In the genomic region with DNA sequence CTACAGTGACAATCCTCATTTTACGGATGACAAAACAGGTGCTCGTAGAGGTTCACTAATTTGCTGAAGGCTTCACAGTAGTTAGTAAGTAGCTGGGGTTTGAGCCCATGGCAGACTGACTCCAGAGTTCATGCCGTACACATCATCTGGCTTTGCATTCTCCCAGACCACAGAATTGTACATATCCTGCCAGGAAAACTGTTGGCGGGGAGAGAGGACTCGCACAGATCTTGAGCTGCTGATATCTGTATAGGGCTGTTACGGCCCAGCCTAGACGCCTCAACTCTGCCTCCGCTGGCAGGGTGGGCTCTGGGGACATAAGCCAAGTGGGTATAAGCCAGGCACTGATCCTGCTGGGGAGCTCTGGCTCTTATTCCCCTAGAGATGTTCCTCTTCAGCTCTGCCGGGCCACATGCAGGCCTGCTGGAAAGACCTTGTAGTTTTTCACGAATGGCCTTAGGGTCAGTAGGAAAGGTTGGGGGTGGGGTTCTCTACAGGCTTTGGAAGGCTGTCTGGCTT, we compare ENCODE assay signal across 9 cellular contexts. TPM values are rescaled to one million over a fixed set of nuclear protein-coding genes. Genes with fewer than 3 reads are reported as not detected.
DNase-seq lines count a peak whose midpoint lies in the region; ATAC-seq and TF ChIP-seq lines count a peak whose summit lies in the region.
"Had no signal": no experiment of that assay in that cellular context is flagged by ENCODE, and none has a peak within 500 bp of the region (broad histone marks: within the 10 kb centered on the region; RNA-seq: fewer than 3 reads in every experiment).

No MANE protein-coding gene starts in this region.

- H3K27ac ChIP-seq in rectal smooth muscle tissue (ENCODE audit: low read depth, low read length): peak overlapping the region; percentile 57

- H3K27me3 ChIP-seq in rectal smooth muscle tissue (ENCODE audit: control insufficient read depth, insufficient read depth, low read length): no peaks in the 10 kb centered on the region

- no peak overlapping the region for H3K9ac ChIP-seq in rectal smooth muscle tissue (ENCODE audit: low read length)

- H3K4me3 ChIP-seq in rectal smooth muscle tissue (ENCODE audit: low read length): no peak overlapping the region

- intact Hi-C loops in Right ventricle myocardium superior (cut with DNase I): no loop called here

- no peaks in the 10 kb centered on the region for H3K9me3 Mint-ChIP-seq in WTC11
- H3K9me3 Mint-ChIP-seq: activated naive CD8-positive, alpha-beta T cell treated with anti-CD3 and anti-CD28 coated beads, Interleukin-2, amount 10 ng/mL, durations not matched to agents 7 days and 5 days had no signal

- H3K27ac Mint-ChIP-seq in WTC11: peak overlapping the region; percentile 94
- H3K27ac Mint-ChIP-seq: activated naive CD8-positive, alpha-beta T cell treated with anti-CD3 and anti-CD28 coated beads, Interleukin-2, amount 10 ng/mL, durations not matched to agents 7 days and 5 days had no signal

- POLR2A ChIA-PET in WTC11 (lab: Charles Lee): interaction anchor here (0.5 to 1.4 kb wide), 5 partner anchors 8 to 29 kb away, joined by 3 to 5 read pairs (median 3); no protein-coding TSS in a partner anchor

- DNase-seq in DMS 273 (lab: John Stamatoyannopoulos, UW; ENCODE audit: unreplicated experiment) (peak; percentile 69), WTC11 (ENCODE audit: low spot score) (peak; percentile 36), Right ventricle myocardium superior (no peak)
- DNase-seq in activated CD4-positive, alpha-beta T cell treated with anti-CD3 and anti-CD28 coated beads, Interleukin-2, amount 50 U/mL, for 48 hours: no peak
- DNase-seq: activated naive CD8-positive, alpha-beta T cell treated with anti-CD3 and anti-CD28 coated beads, Interleukin-2, amount 10 ng/mL, durations not matched to agents 7 days and 5 days had no signal

- no peaks in the 10 kb centered on the region for H3K27me3 Mint-ChIP-seq in WTC11 (ENCODE audit: low read depth)
- H3K27me3 Mint-ChIP-seq: activated naive CD8-positive, alpha-beta T cell treated with anti-CD3 and anti-CD28 coated beads, Interleukin-2, amount 10 ng/mL, durations not matched to agents 7 days and 5 days had no signal

- peaks cover 7% of the 10 kb centered on the region for H3K4me1 ChIP-seq in rectal smooth muscle tissue (ENCODE audit: control insufficient read depth, insufficient read depth, low read length)

- H3K36me3 Mint-ChIP-seq in WTC11: peaks cover 2% of the 10 kb centered on the region; the same call in 1 of the 2 replicates

- CTCF ChIA-PET in WTC11 (lab: Charles Lee): interaction anchor here (0.7 to 1.7 kb wide), 7 partner anchors 10 to 121 kb away, joined by 3 to 10 read pairs (median 5); no protein-coding TSS in a partner anchor

- H3K4me3 Mint-ChIP-seq in WTC11: peak overlapping the region; percentile 39
- H3K4me3 Mint-ChIP-seq: activated naive CD8-positive, alpha-beta T cell treated with anti-CD3 and anti-CD28 coated beads, Interleukin-2, amount 10 ng/mL, durations not matched to agents 7 days and 5 days had no signal

- no peak for TF ChIP-seq CTCF in WTC11 (IDR thresholded peaks at IDR 0.05)

- H3K36me3 ChIP-seq in rectal smooth muscle tissue (ENCODE audit: control insufficient read depth, insufficient read depth, low read length): no peaks in the 10 kb centered on the region

- ATAC-seq in WTC11 (peak; percentile 67), Right ventricle myocardium superior (ENCODE audit: poor library complexity) (peak; percentile 58), GM18907 (IDR thresholded peaks at IDR 0.05; ENCODE audit: unreplicated experiment) (no peak), HG03025 (IDR thresholded peaks at IDR 0.05; ENCODE audit: low FRiP score, unreplicated experiment) (no peak), GM21528 (IDR thresholded peaks at IDR 0.05; ENCODE audit: low FRiP score, unreplicated experiment) (no peak)

- H3K4me1 Mint-ChIP-seq in WTC11: peaks cover 90% of the 10 kb centered on the region

TF ChIP-seq in WTC11, 78 proteins besides CTCF, POLR2A, EP300 and RAD21 (continues in another document):
- TF ChIP-seq SOX15 (CRISPR knock-in tag; IDR thresholded peaks at IDR 0.05) (no peak), ZNF232 (CRISPR knock-in tag; IDR thresholded peaks at IDR 0.05) (no peak), FOXJ3 (CRISPR knock-in tag; IDR thresholded peaks at IDR 0.05; ENCODE audit: borderline replicate concordance) (no peak), SMAD4 (CRISPR knock-in tag; IDR thresholded peaks at IDR 0.05) (no peak), ESRRA (CRISPR knock-in tag; IDR thresholded peaks at IDR 0.05; ENCODE audit: borderline replicate concordance) (no peak), FOXP1 (CRISPR knock-in tag; IDR thresholded peaks at IDR 0.05; ENCODE audit: borderline replicate concordance) (no peak), NFATC4 (CRISPR knock-in tag; IDR thresholded peaks at IDR 0.05) (no peak), EMX1 (CRISPR knock-in tag; IDR thresholded peaks at IDR 0.05) (no peak), PRRX2 (CRISPR knock-in tag; IDR thresholded peaks at IDR 0.05) (no peak), ZNF219 (CRISPR knock-in tag; IDR thresholded peaks at IDR 0.05; ENCODE audit: borderline replicate concordance) (no peak), FOXK1 (CRISPR knock-in tag; IDR thresholded peaks at IDR 0.05) (no peak)
- TF ChIP-seq, protein P1, sequence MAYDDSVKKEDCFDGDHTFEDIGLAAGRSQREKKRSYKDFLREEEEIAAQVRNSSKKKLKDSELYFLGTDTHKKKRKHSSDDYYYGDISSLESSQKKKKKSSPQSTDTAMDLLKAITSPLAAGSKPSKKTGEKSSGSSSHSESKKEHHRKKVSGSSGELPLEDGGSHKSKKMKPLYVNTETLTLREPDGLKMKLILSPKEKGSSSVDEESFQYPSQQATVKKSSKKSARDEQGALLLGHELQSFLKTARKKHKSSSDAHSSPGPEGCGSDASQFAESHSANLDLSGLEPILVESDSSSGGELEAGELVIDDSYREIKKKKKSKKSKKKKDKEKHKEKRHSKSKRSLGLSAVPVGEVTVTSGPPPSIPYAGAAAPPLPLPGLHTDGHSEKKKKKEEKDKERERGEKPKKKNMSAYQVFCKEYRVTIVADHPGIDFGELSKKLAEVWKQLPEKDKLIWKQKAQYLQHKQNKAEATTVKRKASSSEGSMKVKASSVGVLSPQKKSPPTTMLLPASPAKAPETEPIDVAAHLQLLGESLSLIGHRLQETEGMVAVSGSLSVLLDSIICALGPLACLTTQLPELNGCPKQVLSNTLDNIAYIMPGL (CRISPR knock-in tag; IDR thresholded peaks at IDR 0.05): no peak
- TF ChIP-seq, protein P2, sequence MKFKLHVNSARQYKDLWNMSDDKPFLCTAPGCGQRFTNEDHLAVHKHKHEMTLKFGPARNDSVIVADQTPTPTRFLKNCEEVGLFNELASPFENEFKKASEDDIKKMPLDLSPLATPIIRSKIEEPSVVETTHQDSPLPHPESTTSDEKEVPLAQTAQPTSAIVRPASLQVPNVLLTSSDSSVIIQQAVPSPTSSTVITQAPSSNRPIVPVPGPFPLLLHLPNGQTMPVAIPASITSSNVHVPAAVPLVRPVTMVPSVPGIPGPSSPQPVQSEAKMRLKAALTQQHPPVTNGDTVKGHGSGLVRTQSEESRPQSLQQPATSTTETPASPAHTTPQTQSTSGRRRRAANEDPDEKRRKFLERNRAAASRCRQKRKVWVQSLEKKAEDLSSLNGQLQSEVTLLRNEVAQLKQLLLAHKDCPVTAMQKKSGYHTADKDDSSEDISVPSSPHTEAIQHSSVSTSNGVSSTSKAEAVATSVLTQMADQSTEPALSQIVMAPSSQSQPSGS (CRISPR knock-in tag; IDR thresholded peaks at IDR 0.05; ENCODE audit: borderline replicate concordance, low read depth): no peak
- TF ChIP-seq, protein P3, sequence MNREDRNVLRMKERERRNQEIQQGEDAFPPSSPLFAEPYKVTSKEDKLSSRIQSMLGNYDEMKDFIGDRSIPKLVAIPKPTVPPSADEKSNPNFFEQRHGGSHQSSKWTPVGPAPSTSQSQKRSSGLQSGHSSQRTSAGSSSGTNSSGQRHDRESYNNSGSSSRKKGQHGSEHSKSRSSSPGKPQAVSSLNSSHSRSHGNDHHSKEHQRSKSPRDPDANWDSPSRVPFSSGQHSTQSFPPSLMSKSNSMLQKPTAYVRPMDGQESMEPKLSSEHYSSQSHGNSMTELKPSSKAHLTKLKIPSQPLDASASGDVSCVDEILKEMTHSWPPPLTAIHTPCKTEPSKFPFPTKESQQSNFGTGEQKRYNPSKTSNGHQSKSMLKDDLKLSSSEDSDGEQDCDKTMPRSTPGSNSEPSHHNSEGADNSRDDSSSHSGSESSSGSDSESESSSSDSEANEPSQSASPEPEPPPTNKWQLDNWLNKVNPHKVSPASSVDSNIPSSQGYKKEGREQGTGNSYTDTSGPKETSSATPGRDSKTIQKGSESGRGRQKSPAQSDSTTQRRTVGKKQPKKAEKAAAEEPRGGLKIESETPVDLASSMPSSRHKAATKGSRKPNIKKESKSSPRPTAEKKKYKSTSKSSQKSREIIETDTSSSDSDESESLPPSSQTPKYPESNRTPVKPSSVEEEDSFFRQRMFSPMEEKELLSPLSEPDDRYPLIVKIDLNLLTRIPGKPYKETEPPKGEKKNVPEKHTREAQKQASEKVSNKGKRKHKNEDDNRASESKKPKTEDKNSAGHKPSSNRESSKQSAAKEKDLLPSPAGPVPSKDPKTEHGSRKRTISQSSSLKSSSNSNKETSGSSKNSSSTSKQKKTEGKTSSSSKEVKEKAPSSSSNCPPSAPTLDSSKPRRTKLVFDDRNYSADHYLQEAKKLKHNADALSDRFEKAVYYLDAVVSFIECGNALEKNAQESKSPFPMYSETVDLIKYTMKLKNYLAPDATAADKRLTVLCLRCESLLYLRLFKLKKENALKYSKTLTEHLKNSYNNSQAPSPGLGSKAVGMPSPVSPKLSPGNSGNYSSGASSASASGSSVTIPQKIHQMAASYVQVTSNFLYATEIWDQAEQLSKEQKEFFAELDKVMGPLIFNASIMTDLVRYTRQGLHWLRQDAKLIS (CRISPR knock-in tag; IDR thresholded peaks at IDR 0.05; ENCODE audit: borderline replicate concordance): no peak

RNA-seq across cellular contexts. Expression of a gene that starts 16.3 kb away (rescaled TPM):
- total RNA-seq in WTC11 (2021): 360 to 406 TPM (median 378 TPM) in 3 replicates
- total RNA-seq in Right ventricle myocardium superior: 151 TPM

Comparison
In these comparisons a context has a peak if more than half of its experiments do, and no peak if none do; other contexts are left out.
1. DNase-seq: peak in DMS 273 (single experiment) and WTC11 (single experiment); none in Right ventricle myocardium superior (single experiment) and activated CD4-positive, alpha-beta T cell treated with anti-CD3 and anti-CD28 coated beads, Interleukin-2, amount 50 U/mL, for 48 hours (0 of 2).
2. ATAC-seq: peak in WTC11 (single experiment) and Right ventricle myocardium superior (single experiment); none in GM18907 (single experiment), HG03025 (single experiment) and GM21528 (single experiment).